10 cellular contexts compared by ENCODE assay signal in the genomic region with DNA sequence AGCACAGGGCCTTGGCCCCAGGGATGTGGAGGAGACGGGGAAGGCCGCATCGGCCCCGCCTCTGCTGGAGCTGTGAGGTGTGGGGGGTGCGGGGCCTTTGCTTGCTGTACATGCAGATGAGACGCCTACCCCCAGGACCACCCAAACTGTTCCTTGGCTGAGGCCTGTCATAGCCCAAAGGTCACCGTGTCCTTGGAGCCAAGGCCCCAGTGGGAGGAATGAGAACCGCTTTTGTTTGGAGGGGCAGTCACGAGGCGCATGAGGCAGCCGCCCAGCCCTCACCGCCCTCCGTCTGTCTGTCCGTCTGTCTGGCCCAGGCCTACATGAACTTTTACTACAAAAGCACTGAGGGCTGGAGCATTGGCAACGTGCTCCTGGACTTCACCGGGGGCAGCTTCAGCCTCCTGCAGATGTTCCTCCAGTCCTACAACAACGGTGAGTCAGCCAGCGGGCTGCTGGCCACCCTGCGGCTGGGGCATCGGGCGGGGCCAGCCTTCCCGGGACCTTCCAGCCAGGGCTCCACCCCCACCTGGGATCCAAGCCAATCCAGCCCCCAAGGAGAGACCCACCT. TPM values are rescaled to one million over a fixed set of nuclear protein-coding genes. Genes with fewer than 3 reads are reported as not detected.
DNase-seq lines count a peak whose midpoint lies in the region; ATAC-seq, FAIRE-seq and TF ChIP-seq lines count a peak whose summit lies in the region.
"Had no signal": no experiment of that assay in that cellular context is flagged by ENCODE, and none has a peak within 500 bp of the region (broad histone marks: within the 10 kb centered on the region; RNA-seq: fewer than 3 reads in every experiment).

No MANE protein-coding gene starts in this region.

- H3K4me2 ChIP-seq in astrocyte (ENCODE audit: low read length), result peak overlapping the region; percentile 54

- H3K4me3 Mint-ChIP-seq in astrocyte (ENCODE audit: unreplicated experiment), result no peak overlapping the region
- H3K4me3 Mint-ChIP-seq: activated B cell treated with CpG ODN at 0.5 μM for 24 hours had no signal

- intact Hi-C loops in heart left ventricle (cut with DNase I), result loop anchor here in 2 of 10 donors (10.0 kb wide), 1 partner anchor 615 kb away; no protein-coding TSS in a partner anchor
- intact Hi-C loops in gastrocnemius medialis (cut with DNase I; ENCODE audit: low total_unique reads), result loop anchor here (10.0 kb wide), 1 partner anchor 125 kb away; no protein-coding TSS in a partner anchor

- H3K27me3 ChIP-seq in astrocyte (ENCODE audit: insufficient read depth, low read length) (no peaks in the 10 kb centered on the region), heart left ventricle (no peaks in the 10 kb centered on the region), gastrocnemius medialis (no peaks in the 10 kb centered on the region), BE2C (no peaks in the 10 kb centered on the region)

- H4K20me1 ChIP-seq in astrocyte (ENCODE audit: insufficient read depth, low read length), result peaks cover 52% of the 10 kb centered on the region

- TF ChIP-seq POLR2A in heart left ventricle (IDR thresholded peaks at IDR 0.05) (no peak), gastrocnemius medialis (IDR thresholded peaks at IDR 0.05) (no peak)

- H2AFZ ChIP-seq in astrocyte (ENCODE audit: low read depth, low read length), result no peak overlapping the region

- peaks cover 3% of the 10 kb centered on the region for H3K36me3 Mint-ChIP-seq in astrocyte (ENCODE audit: low read depth, unreplicated experiment)

- peak overlapping the region; percentile 73 for H3K27ac Mint-ChIP-seq in astrocyte (ENCODE audit: unreplicated experiment)
- H3K27ac Mint-ChIP-seq: activated B cell treated with CpG ODN at 0.5 μM for 24 hours had no signal

- H3K27me3 Mint-ChIP-seq in astrocyte (ENCODE audit: low read depth, unreplicated experiment), result no peaks in the 10 kb centered on the region
- H3K27me3 Mint-ChIP-seq: activated B cell treated with CpG ODN at 0.5 μM for 24 hours had no signal

- ATAC-seq in heart left ventricle (peak; percentile 35 to 73 (median 62)), gastrocnemius medialis (peak; percentile 75 to 85), HG03571 (IDR thresholded peaks at IDR 0.05; ENCODE audit: unreplicated experiment) (no peak)

- H3K79me2 ChIP-seq in astrocyte (ENCODE audit: insufficient read depth, low read length), result peaks cover 17% of the 10 kb centered on the region

- 41 to 73% (median 61%) methylated on average over 14 to 22 of the region's 22 CpGs for WGBS in heart left ventricle, 4 donors

- H3K27ac ChIP-seq in astrocyte (ENCODE audit: low read depth, low read length) (peak overlapping the region; percentile 54), heart left ventricle (peak overlapping the region; percentile 69 to 92 (median 83)), gastrocnemius medialis (peak overlapping the region; percentile 64 to 91 (median 80))

- H3K4me1 Mint-ChIP-seq in astrocyte (ENCODE audit: low read depth, unreplicated experiment), result peaks cover 11% of the 10 kb centered on the region

- peak; percentile 7 for TF ChIP-seq CTCF in astrocyte (IDR thresholded peaks at IDR 0.05; ENCODE audit: insufficient read depth, low read depth, low read length)
- TF ChIP-seq CTCF in heart left ventricle (IDR thresholded peaks at IDR 0.05), result peak in 1 of 12 donors; percentile 9
- TF ChIP-seq CTCF in gastrocnemius medialis (IDR thresholded peaks at IDR 0.05 in 4 of 5, conservative IDR thresholded peaks at IDR 0.05 in 1 of 5), result peak in 1 of 5 experiments; percentile 26
- no peak for TF ChIP-seq CTCF in BE2C (IDR thresholded peaks at IDR 0.05; ENCODE audit: low read depth, low read length)

- no peaks in the 10 kb centered on the region for H3K9me3 ChIP-seq in astrocyte (ENCODE audit: insufficient read depth, low read depth, low read length)
- H3K9me3 ChIP-seq in heart left ventricle, result no peaks in the 10 kb centered on the region
- H3K9me3 ChIP-seq in gastrocnemius medialis, result no peaks in the 10 kb centered on the region
- no peaks in the 10 kb centered on the region for H3K9me3 ChIP-seq in BE2C

- H3K9me3 Mint-ChIP-seq in astrocyte (ENCODE audit: unreplicated experiment), result no peaks in the 10 kb centered on the region
- H3K9me3 Mint-ChIP-seq: activated B cell treated with CpG ODN at 0.5 μM for 24 hours had no signal

- peaks cover 17% of the 10 kb centered on the region for H3K4me1 ChIP-seq in astrocyte (ENCODE audit: insufficient read depth, low read length)
- H3K4me1 ChIP-seq in heart left ventricle, result peaks cover 5 to 43% (median 20%) of the 10 kb centered on the region in 12 donors
- H3K4me1 ChIP-seq in gastrocnemius medialis, result peaks cover 9 to 23% of the 10 kb centered on the region in 2 donors
- no peaks in the 10 kb centered on the region; the same call in 1 of the 2 replicates for H3K4me1 ChIP-seq in BE2C

- in situ Hi-C loops in gastrocnemius medialis (cut with MboI; ENCODE audit: low sequenced_read_pairs in 4 of 4), result no loop called here

- H3K9ac ChIP-seq in astrocyte (ENCODE audit: low read length), result no peak overlapping the region

- peak; percentile 51 for DNase-seq in GM04503 (ENCODE audit: low read depth)
- DNase-seq in astrocyte (ENCODE audit: low read depth), result peak; percentile 82
- peak; percentile 62 to 86 (median 80) for DNase-seq in heart left ventricle
- DNase-seq in gastrocnemius medialis, result peak; percentile 72 to 84
- DNase-seq in UCSD-AML1 (lab: John Stamatoyannopoulos, UW; ENCODE audit: unreplicated experiment), result no peak
- DNase-seq in BE2C, result no peak
- DNase-seq in Kasumi-1 (lab: John Stamatoyannopoulos, UW), result no peak
- DNase-seq: activated B cell treated with CpG ODN at 0.5 μM for 24 hours had no signal

- FAIRE-seq in astrocyte (lab: Jason Lieb, UNC), result no peak
- FAIRE-seq: G401.6 had no signal

- H3K4me3 ChIP-seq in astrocyte (ENCODE audit: insufficient read depth, low read depth, low read length) (no peak overlapping the region), heart left ventricle (no peak overlapping the region), gastrocnemius medialis (no peak overlapping the region), BE2C (ENCODE audit: low read depth, low read length) (no peak overlapping the region)

- H3K36me3 ChIP-seq in astrocyte (ENCODE audit: insufficient read depth, low read length) (peaks cover 12% of the 10 kb centered on the region), heart left ventricle (peaks cover 0 to 48% (median 34%) of the 10 kb centered on the region in 9 donors), gastrocnemius medialis (peaks cover 0 to 49% of the 10 kb centered on the region in 2 donors), BE2C (no peaks in the 10 kb centered on the region)

RNA-seq across cellular contexts. Expression of a gene that starts 8.8 kb away (rescaled TPM):
- total RNA-seq in astrocyte, result 193 and 194 TPM in 2 replicates
- 100 to 1,000 TPM; 122 to 291 (median 177) TPM for total RNA-seq in heart left ventricle
- 100 to 1,000 TPM; 131 to 203 TPM for polyA plus RNA-seq in heart left ventricle
- total RNA-seq in gastrocnemius medialis, result 10 to 100 TPM; 24.1 to 45.1 (median 33.8) TPM
- 13.1 TPM for polyA plus RNA-seq in BE2C (2012; ENCODE audit: insufficient read depth, insufficient read length, low read depth)

RNA-seq across cellular contexts. Expression of a gene that starts 9.0 kb away (rescaled TPM):
- total RNA-seq in astrocyte, result 49.7 and 52.2 TPM in 2 replicates
- 10 to 100 TPM; 24.2 to 78.2 (median 51.9) TPM for total RNA-seq in heart left ventricle
- 100 to 1,000 TPM; 141 to 190 TPM for polyA plus RNA-seq in heart left ventricle
- total RNA-seq in gastrocnemius medialis, result 10 to 100 TPM; 40.6 to 73.8 (median 54.5) TPM
- polyA plus RNA-seq in BE2C (2012; ENCODE audit: insufficient read depth, insufficient read length, low read depth), result 98.9 TPM

RNA-seq across cellular contexts. Expression of a gene that starts 23.1 kb away (rescaled TPM):
- 5.8 and 6.5 TPM in 2 replicates for total RNA-seq in astrocyte
- total RNA-seq in heart left ventricle, result 10 to 100 TPM in 3 of 9 donors, 1 to 10 TPM in 6; 6.2 to 19.0 (median 8.7) TPM
- polyA plus RNA-seq in heart left ventricle, result 10 to 100 TPM in 1 of 2 donors, 1 to 10 TPM in 1; 6.8 to 10.9 TPM
- total RNA-seq in gastrocnemius medialis, result 100 to 1,000 TPM in 1 of 4 donors, 10 to 100 TPM in 3; 15.0 to 141 (median 60.2) TPM
- polyA plus RNA-seq in BE2C (2012; ENCODE audit: insufficient read depth, insufficient read length, low read depth), result 2.3 TPM

RNA-seq across cellular contexts. Expression of a gene that starts 23.6 kb away (rescaled TPM):
- 6.8 and 7.8 TPM in 2 replicates for total RNA-seq in astrocyte
- 1 to 10 TPM; 2.5 to 7.3 (median 3.6) TPM for total RNA-seq in heart left ventricle
- polyA plus RNA-seq in heart left ventricle, result 1 to 10 TPM; 2.9 to 3.7 TPM
- 1 to 10 TPM; 4.1 to 4.7 (median 4.4) TPM for total RNA-seq in gastrocnemius medialis
- polyA plus RNA-seq in BE2C (2012; ENCODE audit: insufficient read depth, insufficient read length, low read depth), result 5.4 TPM

RNA-seq across cellular contexts. Expression of a gene that starts 36.3 kb away (rescaled TPM):
- 2.4 TPM in 2 replicates for total RNA-seq in astrocyte
- 10 to 100 TPM in 6 of 9 donors, 1 to 10 TPM in 3; 5.4 to 66.4 (median 14.3) TPM for total RNA-seq in heart left ventricle
- polyA plus RNA-seq in heart left ventricle, result 100 to 1,000 TPM in 1 of 2 donors, 10 to 100 TPM in 1; 13.1 to 108 TPM
- 10 to 100 TPM; 12.3 to 52.9 (median 30.2) TPM for total RNA-seq in gastrocnemius medialis
- polyA plus RNA-seq in BE2C (2012; ENCODE audit: insufficient read depth, insufficient read length, low read depth), result 29.6 TPM

Comparison
In these comparisons a context has a peak if more than half of its experiments do, and no peak if none do; other contexts are left out.
1. DNase-seq: peak in GM04503 (single experiment), astrocyte (single experiment), heart left ventricle (5 of 5) and gastrocnemius medialis (2 of 2); none in UCSD-AML1 (single experiment), BE2C (single experiment) and Kasumi-1 (0 of 2).
2. Peak in every context shown above with its lines, with median percentiles within 50 percentile points of each other: H3K27ac ChIP-seq.